ENCODE assay signal across 9 cellular contexts in the genomic region with DNA sequence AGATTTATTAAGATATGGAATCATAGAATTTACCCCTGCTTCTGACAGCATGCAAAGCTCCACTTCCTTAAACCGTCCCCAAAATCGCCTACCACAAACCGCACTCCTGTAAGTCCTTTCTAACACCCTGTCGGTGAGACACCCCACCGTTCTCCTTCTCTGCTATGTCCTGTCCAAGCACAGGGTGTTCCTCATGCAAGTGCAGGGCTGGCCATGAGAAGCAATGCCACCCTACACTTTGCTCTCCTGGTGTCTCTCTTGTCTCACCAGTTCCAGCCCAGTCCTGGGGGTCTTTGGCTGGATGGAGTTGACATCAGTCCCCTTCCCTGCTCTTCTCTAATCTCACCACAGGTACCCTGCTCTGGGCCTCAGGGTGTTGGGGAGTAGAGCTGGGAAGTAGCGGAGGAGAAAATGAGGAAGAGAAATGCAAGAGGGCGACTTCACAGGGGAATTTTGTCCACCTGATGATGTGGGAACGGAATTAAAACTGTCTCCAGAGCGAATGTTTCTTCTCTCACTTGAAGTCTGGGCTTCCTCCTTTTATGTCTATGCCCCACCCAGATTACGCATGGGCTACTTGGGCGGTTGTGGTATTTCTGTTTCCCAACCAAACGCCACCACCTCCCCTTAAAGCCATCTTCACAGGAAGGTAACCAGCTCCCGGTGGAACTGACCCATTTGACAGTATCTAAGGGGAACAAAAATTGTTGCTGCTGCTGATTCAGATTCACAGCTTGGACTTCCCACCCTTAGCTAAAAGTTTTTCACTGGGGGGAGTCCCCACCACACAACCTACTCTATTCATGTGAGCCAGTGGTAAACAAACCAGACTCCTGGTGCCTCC. TPM values are rescaled to one million over a fixed set of nuclear protein-coding genes. Genes with fewer than 3 reads are reported as not detected.
DNase-seq lines count a peak whose midpoint lies in the region; ATAC-seq lines count a peak whose summit lies in the region.
"Had no signal": no experiment of that assay in that cellular context is flagged by ENCODE, and none has a peak within 500 bp of the region (broad histone marks: within the 10 kb centered on the region; RNA-seq: fewer than 3 reads in every experiment).

No MANE protein-coding gene starts in this region.

- DNase-seq in activated CD4-positive, alpha-beta T cell treated with anti-CD3 and anti-CD28 coated beads, Interleukin-2, amount 50 U/mL, for 48 hours = peak; percentile 14 to 25
- DNase-seq in activated CD4-positive, alpha-beta T cell treated with anti-CD3 and anti-CD28 coated beads, Interleukin-2, amount 10 ng/mL, durations not matched to agents 7 days and 5 days = no peak
- DNase-seq in SIG-M5 (lab: John Stamatoyannopoulos, UW) (peak; percentile 87), pons (ENCODE audit: low spot score) (peak; percentile 72), NCI-H2196 treated with DMSO at 0.1 percent for 48 hours (lab: John Stamatoyannopoulos, UW; ENCODE audit: unreplicated experiment) (no peak), NCI-H69 (lab: John Stamatoyannopoulos, UW) (no peak), NCI-H1092 treated with DMSO at 0.1 percent for 48 hours (lab: John Stamatoyannopoulos, UW) (no peak)

- CTCF ChIA-PET in activated CD4-positive, alpha-beta T cell treated with anti-CD3 and anti-CD28 coated beads, Interleukin-2, amount 10 ng/mL, durations not matched to agents 7 days and 5 days (lab: Charles Lee) = interaction anchor here (0.5 to 1.4 kb wide), 6 partner anchors 24 to 686 kb away, joined by 3 to 4 read pairs (median 3); no protein-coding TSS in a partner anchor

- no peak overlapping the region for H3K27ac Mint-ChIP-seq in activated CD4-positive, alpha-beta T cell treated with anti-CD3 and anti-CD28 coated beads, Interleukin-2, amount 10 ng/mL, durations not matched to agents 7 days and 5 days

- peaks cover 20% of the 10 kb centered on the region for H3K4me1 Mint-ChIP-seq in activated CD4-positive, alpha-beta T cell treated with anti-CD3 and anti-CD28 coated beads, Interleukin-2, amount 10 ng/mL, durations not matched to agents 7 days and 5 days

- peak; percentile 66 for ATAC-seq in HG02870 (IDR thresholded peaks at IDR 0.05; ENCODE audit: unreplicated experiment)

- POLR2A ChIA-PET in activated CD4-positive, alpha-beta T cell treated with anti-CD3 and anti-CD28 coated beads, Interleukin-2, amount 10 ng/mL, durations not matched to agents 7 days and 5 days (lab: Charles Lee) = no interaction called here

- no peak overlapping the region for H3K4me3 Mint-ChIP-seq in activated CD4-positive, alpha-beta T cell treated with anti-CD3 and anti-CD28 coated beads, Interleukin-2, amount 10 ng/mL, durations not matched to agents 7 days and 5 days

- no peaks in the 10 kb centered on the region for H3K36me3 Mint-ChIP-seq in activated CD4-positive, alpha-beta T cell treated with anti-CD3 and anti-CD28 coated beads, Interleukin-2, amount 10 ng/mL, durations not matched to agents 7 days and 5 days (ENCODE audit: low read depth)

- peaks cover 4% of the 10 kb centered on the region for H3K27me3 Mint-ChIP-seq in activated CD4-positive, alpha-beta T cell treated with anti-CD3 and anti-CD28 coated beads, Interleukin-2, amount 10 ng/mL, durations not matched to agents 7 days and 5 days

- H3K9me3 Mint-ChIP-seq in activated CD4-positive, alpha-beta T cell treated with anti-CD3 and anti-CD28 coated beads, Interleukin-2, amount 10 ng/mL, durations not matched to agents 7 days and 5 days = no peaks in the 10 kb centered on the region

RNA-seq across cellular contexts. Expression of gene CASR, which starts 49.9 kb away (rescaled TPM):
- total RNA-seq in activated CD4-positive, alpha-beta T cell treated with anti-CD3 and anti-CD28 coated beads, Interleukin-2, amount 10 ng/mL, durations not matched to agents 7 days and 5 days = under 1 TPM in 1 of 2 experiments, not detected in 1; 0.06 TPM
- total RNA-seq: right cardiac atrium had no signal

Comparison
In these comparisons a context has a peak if more than half of its experiments do, and no peak if none do; other contexts are left out.
1. DNase-seq: peak in activated CD4-positive, alpha-beta T cell treated with anti-CD3 and anti-CD28 coated beads, Interleukin-2, amount 50 U/mL, for 48 hours (2 of 2), SIG-M5 (single experiment) and pons (single experiment); none in activated CD4-positive, alpha-beta T cell treated with anti-CD3 and anti-CD28 coated beads, Interleukin-2, amount 10 ng/mL, durations not matched to agents 7 days and 5 days (single experiment), NCI-H2196 treated with DMSO at 0.1 percent for 48 hours (single experiment), NCI-H69 (single experiment) and NCI-H1092 treated with DMSO at 0.1 percent for 48 hours (single experiment).